In genomic region chr9:124419832-124420489, GRCh38 we compare ENCODE assay signal across 15 cellular contexts. TPM values are rescaled to one million over a fixed set of nuclear protein-coding genes. Genes with fewer than 3 reads are reported as not detected.
A peak's percentile ranks its signal among the peaks of the same experiment; 100 is the strongest.
DNase-seq lines count a peak whose midpoint lies in the region; ATAC-seq and TF ChIP-seq lines count a peak whose summit lies in the region.
"Had no signal": no experiment of that assay in that cellular context is flagged by ENCODE, and none has a peak within 500 bp of the region (broad histone marks: within the 10 kb centered on the region; RNA-seq: fewer than 3 reads in every experiment).

No MANE protein-coding gene starts in this region.

- ATAC-seq in HCT116 (no peak; the same call in 1 of the 2 replicates), HG03354 (IDR thresholded peaks at IDR 0.05; ENCODE audit: poor library complexity, severe bottlenecking, unreplicated experiment) (no peak), HG03039 (IDR thresholded peaks at IDR 0.05; ENCODE audit: unreplicated experiment) (no peak)
- ATAC-seq: gastrocnemius medialis had no signal

- H3K4me3 ChIP-seq in HCT116 (replicated peaks in 1 of 2; ENCODE audit: low read depth in 1 of 2, low read length in 2 of 2) (no peak overlapping the region), WERI-Rb-1 (ENCODE audit: low read depth, low read length) (no peak overlapping the region)
- H3K4me3 ChIP-seq: body of pancreas, gastrocnemius medialis had no signal

- H3K4me1 Mint-ChIP-seq in nephron progenitor cell: peaks cover 16% of the 10 kb centered on the region

- no peak overlapping the region for H3K4me3 Mint-ChIP-seq in nephron progenitor cell
- H3K4me3 Mint-ChIP-seq: effector memory CD8-positive, alpha-beta T cell; stimulated activated effector memory CD8-positive, alpha-beta T cell treated with anti-CD3 and anti-CD28 coated beads, Interleukin-12 subunit alpha, Interleukin-12 subunit beta, amount 100 ng/mL, for 72 hours had no signal

- no peak overlapping the region for H3K9ac ChIP-seq in HCT116 (ENCODE audit: low read length)

- intact Hi-C loops in HCT116 (cut with micrococcal nuclease): loop anchor here (1.0 to 10.0 kb wide), 5 partner anchors 61 to 435 kb away; partner anchors contain the start of gene WDR38

- H3K36me3 ChIP-seq in HCT116 (ENCODE audit: control insufficient read depth in 1 of 2, insufficient read depth in 2 of 2, low read length in 2 of 2) (no peaks in the 10 kb centered on the region), WERI-Rb-1 (no peaks in the 10 kb centered on the region)
- H3K36me3 ChIP-seq: gastrocnemius medialis had no signal

- peaks cover 0 to 7% of the 10 kb centered on the region in 2 experiments; a peak in 3 of 4 replicates for H3K4me1 ChIP-seq in HCT116 (ENCODE audit: control insufficient read depth in 1 of 2, insufficient read depth in 2 of 2, low read length in 2 of 2)

- H3K9me2 ChIP-seq in HCT116 (ENCODE audit: insufficient read depth): no peaks in the 10 kb centered on the region

- RAD21 ChIA-PET in HCT116 (lab: Charles Lee; ENCODE audit: low non-redundant PET in 1 of 2, low total read pairs in 2 of 2, uncharacterized antibody in 2 of 2, unreplicated experiment in 2 of 2): no interaction called here

- H3K36me3 Mint-ChIP-seq in nephron progenitor cell (ENCODE audit: low read depth): no peaks in the 10 kb centered on the region

- no peak for TF ChIP-seq RAD21 in HCT116 (IDR thresholded peaks at IDR 0.05; ENCODE audit: low read depth)

- H3K27ac Mint-ChIP-seq in nephron progenitor cell: no peak overlapping the region
- H3K27ac Mint-ChIP-seq: stimulated activated effector memory CD8-positive, alpha-beta T cell treated with anti-CD3 and anti-CD28 coated beads, Interleukin-12 subunit alpha, Interleukin-12 subunit beta, amount 100 ng/mL, for 72 hours had no signal

- H3K27me3 ChIP-seq in HCT116 (ENCODE audit: insufficient read depth, low read length): no peaks in the 10 kb centered on the region; the same call in 1 of the 2 replicates
- H3K27me3 ChIP-seq in WERI-Rb-1 (ENCODE audit: insufficient read depth, low read depth, severe bottlenecking): no peaks in the 10 kb centered on the region
- H3K27me3 ChIP-seq: body of pancreas, gastrocnemius medialis had no signal

- POLR2A ChIA-PET in HCT116 (lab: Charles Lee): no interaction called here

- TF ChIP-seq CTCF in C4-2B (conservative IDR thresholded peaks at IDR 0.05) (peak; percentile 76), HCT116 (IDR thresholded peaks at IDR 0.05 in 2 of 3, conservative IDR thresholded peaks at IDR 0.05 in 1 of 3; ENCODE audit: borderline replicate concordance in 1 of 3, insufficient read depth in 1 of 3, low read depth in 2 of 3, low read length in 2 of 3) (no peak), WERI-Rb-1 (IDR thresholded peaks at IDR 0.05; ENCODE audit: low read depth, low read length) (no peak), nephron progenitor cell (IDR thresholded peaks at IDR 0.05) (peak; percentile 44)

- CTCF ChIA-PET in HCT116 (lab: Charles Lee): interaction anchor here (0.7 to 3.6 kb wide), 4 partner anchors 117 to 345 kb away, joined by 3 to 21 read pairs (median 4); no protein-coding TSS in a partner anchor

- BruUV-seq in HCT116 (replicated peaks; lab: Mats Ljungman, UMichigan): no TSS peak

- peak overlapping the region; percentile 21; the same call in 1 of the 2 replicates for H3K4me2 ChIP-seq in HCT116 (ENCODE audit: low read length)

- peaks cover 23% of the 10 kb centered on the region for H3K27me3 Mint-ChIP-seq in nephron progenitor cell (ENCODE audit: low read depth, poor library complexity)

- no peaks in the 10 kb centered on the region for H4K20me1 ChIP-seq in HCT116 (ENCODE audit: insufficient read depth)

- H3K9me3 ChIP-seq in HCT116 (ENCODE audit: control insufficient read depth in 1 of 2, insufficient read depth in 1 of 2, low read depth in 1 of 2, low read length in 2 of 2) (no peaks in the 10 kb centered on the region), WERI-Rb-1 (ENCODE audit: severe bottlenecking) (peaks cover 2% of the 10 kb centered on the region)
- H3K9me3 ChIP-seq: body of pancreas, gastrocnemius medialis had no signal

- DNase-seq in HCT116 (ENCODE audit: low read depth, low spot score) (no peak), WERI-Rb-1 (no peak), nephron progenitor cell (no peak), NCI-H69 (lab: John Stamatoyannopoulos, UW) (no peak), NCI-H1105 treated with DMSO at 0.1 percent for 48 hours (lab: John Stamatoyannopoulos, UW) (no peak)
- DNase-seq: gastrocnemius medialis had no signal

- H3K27ac ChIP-seq in C4-2B: no peak overlapping the region
- no peak overlapping the region for H3K27ac ChIP-seq in HCT116 (ENCODE audit: low read depth, low read length)
- H3K27ac ChIP-seq in WERI-Rb-1: peak overlapping the region; percentile 20; the same call in 1 of the 2 replicates
- H3K27ac ChIP-seq: body of pancreas, gastrocnemius medialis had no signal

- TF ChIP-seq POLR2A in HCT116 (IDR thresholded peaks at IDR 0.05; ENCODE audit: borderline replicate concordance, extremely low read depth, insufficient read depth, insufficient read length): no peak

- peak overlapping the region; percentile 92 for H2AFZ ChIP-seq in HCT116 (ENCODE audit: low read depth, low read length, poor library complexity, severe bottlenecking)

- H3K9me3 Mint-ChIP-seq in nephron progenitor cell: peaks cover 4% of the 10 kb centered on the region
- H3K9me3 Mint-ChIP-seq: stimulated activated effector memory CD8-positive, alpha-beta T cell treated with anti-CD3 and anti-CD28 coated beads, Interleukin-12 subunit alpha, Interleukin-12 subunit beta, amount 100 ng/mL, for 72 hours had no signal

- peaks cover 3% of the 10 kb centered on the region for H3K79me2 ChIP-seq in HCT116 (ENCODE audit: insufficient read depth, low read length)

TF ChIP-seq in HCT116, 20 proteins besides CTCF, POLR2A, EP300 and RAD21 (continues in another document):
- TF ChIP-seq SRF (IDR thresholded peaks at IDR 0.05; ENCODE audit: low read depth) (no peak), EZH2 (IDR thresholded peaks at IDR 0.05) (no peak), POLR2AphosphoS5 (IDR thresholded peaks at IDR 0.05; ENCODE audit: low read depth, low read length) (no peak), REST (IDR thresholded peaks at IDR 0.05; ENCODE audit: low read depth) (no peak), EGR1 (IDR thresholded peaks at IDR 0.05; ENCODE audit: low read depth) (no peak), TCF7L2 (IDR thresholded peaks at IDR 0.05; ENCODE audit: borderline replicate concordance, extremely low read depth, insufficient read depth, insufficient read length) (no peak), YY1 (IDR thresholded peaks at IDR 0.05; ENCODE audit: extremely low read depth, insufficient replicate concordance, low read depth, low read length) (no peak), ZBTB33 (IDR thresholded peaks at IDR 0.05; ENCODE audit: extremely low read depth, insufficient replicate concordance, low read length) (no peak), SIN3A (IDR thresholded peaks at IDR 0.05; ENCODE audit: low read depth) (no peak), FOSL1 (IDR thresholded peaks at IDR 0.05; ENCODE audit: low read depth) (no peak), SP1 (IDR thresholded peaks at IDR 0.05; ENCODE audit: low read depth) (no peak), ZNF274 (IDR thresholded peaks at IDR 0.05; ENCODE audit: low read depth, low read length) (no peak), EZH2phosphoT487 (IDR thresholded peaks at IDR 0.05; ENCODE audit: borderline replicate concordance) (no peak), JUND (IDR thresholded peaks at IDR 0.05) (no peak), ATF3 (IDR thresholded peaks at IDR 0.05) (no peak)

RNA-seq across cellular contexts. Expression of gene PSMB7, which starts 4.7 kb away (rescaled TPM):
- 222 TPM for total RNA-seq in HCT116 (2021; ENCODE audit: unreplicated experiment)
- polyA plus RNA-seq in HCT116 (2012): 305 and 343 TPM in 2 replicates

RNA-seq across cellular contexts. Expression of gene ADGRD2, which starts 30.3 kb away (rescaled TPM):
- total RNA-seq in HCT116 (2021; ENCODE audit: unreplicated experiment): not detected
- polyA plus RNA-seq in HCT116 (2012): 0.79 and 1.5 TPM in 2 replicates
- total RNA-seq: activated CD8-positive, alpha-beta memory T cell treated with anti-CD3 and anti-CD28 coated beads for 36 hours; body of pancreas; CD4-positive, alpha-beta memory T cell; gastrocnemius medialis; renal cortical epithelial cell had no signal
- polyA plus RNA-seq: CD4-positive, alpha-beta memory T cell had no signal

Comparison
In these comparisons a context has a peak if more than half of its experiments do, and no peak if none do; other contexts are left out.
1. CTCF ChIP-seq: peak in C4-2B (single experiment) and nephron progenitor cell (single experiment); none in HCT116 (0 of 3) and WERI-Rb-1 (single experiment).